Comparison of ENCODE assay signal across 8 cellular contexts in genomic region chr2:10122500-10123280, GRCh38. TPM values are rescaled to one million over a fixed set of nuclear protein-coding genes. Genes with fewer than 3 reads are reported as not detected.
DNase-seq lines count a peak whose midpoint lies in the region; ATAC-seq and TF ChIP-seq lines count a peak whose summit lies in the region.

TSS of gene RRM2 (plus strand) at chr2:10122739. CDS start at chr2:10122799, 60 bp downstream.

- TF ChIP-seq EP300 in upper lobe of left lung (IDR thresholded peaks at IDR 0.05): no peak

- no peak for TF ChIP-seq POLR2A in upper lobe of left lung (IDR thresholded peaks at IDR 0.05)

- ATAC-seq in HG02840 (IDR thresholded peaks at IDR 0.05; ENCODE audit: low FRiP score, unreplicated experiment) (peak; percentile 59), heart right ventricle (peak; percentile 89 to 94 (median 92)), upper lobe of left lung (ENCODE audit: low FRiP score in 2 of 2) (peak; percentile 91)

- DNase-seq in GM13976 (ENCODE audit: low spot score) (peak; percentile 96), NCI-H1436 treated with DMSO at 0.1 percent for 48 hours (lab: John Stamatoyannopoulos, UW) (peak; percentile 87), SW480 (ENCODE audit: low spot score) (peak; percentile 97), heart right ventricle (peak; percentile 92 to 93), posterior cingulate gyrus (peak; percentile 82 to 99 (median 92)), upper lobe of left lung (peak; percentile 93 to 95)
- peak; percentile 75 for DNase-seq in activated naive CD8-positive, alpha-beta T cell treated with anti-CD3 and anti-CD28 coated beads, Interleukin-2, amount 50 U/mL, for 16 hours (ENCODE audit: low read depth, low spot score)

- peak within 1 kb of the TSS in 1 of 10 donors; percentile 77 for H3K27ac ChIP-seq in heart right ventricle
- H3K27ac ChIP-seq in upper lobe of left lung: peak within 1 kb of the TSS in 1 of 4 donors; percentile 70

- H3K9me3 ChIP-seq in heart right ventricle: no peaks in the 10 kb centered on the region
- no peaks in the 10 kb centered on the region for H3K9me3 ChIP-seq in upper lobe of left lung

- intact Hi-C loops in heart right ventricle (cut with DNase I): loop anchor here in 8 of 10 donors (2.0 to 10.0 kb wide), 7 partner anchors 182 to 545 kb away; partner anchors contain the start of gene HPCAL1 (in 1 of the 8)
- intact Hi-C loops in posterior cingulate gyrus (cut with DNase I): loop anchor here (5.0 to 10.0 kb wide), 2 partner anchors 182 to 545 kb away; partner anchors contain the start of gene HPCAL1

- peaks cover 0 to 6% (median 0%) of the 10 kb centered on the region in 9 donors for H3K36me3 ChIP-seq in heart right ventricle
- no peaks in the 10 kb centered on the region for H3K36me3 ChIP-seq in upper lobe of left lung

- in situ Hi-C loops in GM13976 (cut with MboI; ENCODE audit: low sequenced_read_pairs, unreplicated experiment): loop anchor here (10.0 kb wide), 1 partner anchor 292 kb away; no protein-coding TSS in a partner anchor

- TF ChIP-seq CTCF in GM13976 (IDR thresholded peaks at IDR 0.05; ENCODE audit: borderline replicate concordance, control extremely low read depth, extremely low read depth, insufficient read depth, missing control alignments): no peak
- no peak for TF ChIP-seq CTCF in heart right ventricle (IDR thresholded peaks at IDR 0.05)
- TF ChIP-seq CTCF in upper lobe of left lung (IDR thresholded peaks at IDR 0.05): peak in 3 of 6 experiments; percentile 13 to 18 (median 18)

- H3K4me1 ChIP-seq in heart right ventricle (peaks cover 14 to 73% (median 29%) of the 10 kb centered on the region in 9 donors), upper lobe of left lung (peaks cover 34 to 65% (median 45%) of the 10 kb centered on the region in 4 donors)

- H3K4me3 ChIP-seq in heart right ventricle (peak within 1 kb of the TSS; percentile 39 to 77 (median 54)), upper lobe of left lung (peak within 1 kb of the TSS; percentile 34 to 68 (median 60))

- WGBS in heart right ventricle, 2 donors: 0 to 1% methylated on average over 78 to 81 of the region's 81 CpGs
- WGBS in upper lobe of left lung, 2 donors: 1% methylated on average over 56 of the region's 81 CpGs; no CpG with 5 or more reads in 1 of the 2 donors

- H3K27me3 ChIP-seq in heart right ventricle: peaks cover 11 to 27% (median 18%) of the 10 kb centered on the region in 7 donors
- peaks cover 0 to 7% (median 3%) of the 10 kb centered on the region in 4 donors for H3K27me3 ChIP-seq in upper lobe of left lung

RNA-seq across cellular contexts. Expression of gene RRM2, which starts in this region (rescaled TPM):
- total RNA-seq in heart right ventricle (10 to 100 TPM in 1 of 10 donors, 1 to 10 TPM in 5, under 1 TPM in 4; 0.08 to 18.7 (median 1.3) TPM), upper lobe of left lung (10 to 100 TPM in 1 of 6 donors, 1 to 10 TPM in 5; 2.1 to 12.9 (median 3.2) TPM)
- polyA plus RNA-seq in heart right ventricle: under 1 TPM; 0.22 to 0.28 TPM
